ENCODE assay signal across 11 cellular contexts in genomic region chr1:30760596-30761311, GRCh38. TPM values are rescaled to one million over a fixed set of nuclear protein-coding genes. Genes with fewer than 3 reads are reported as not detected.
DNase-seq lines count a peak whose midpoint lies in the region; ATAC-seq and TF ChIP-seq lines count a peak whose summit lies in the region.
"Had no signal": no experiment of that assay in that cellular context is flagged by ENCODE, and none has a peak within 500 bp of the region (broad histone marks: within the 10 kb centered on the region; RNA-seq: fewer than 3 reads in every experiment).

No MANE protein-coding gene starts in this region.

- peaks cover 85% of the 10 kb centered on the region for H3K4me1 Mint-ChIP-seq in activated T-cell treated with anti-CD3 and anti-CD28 coated beads, Interleukin-2, amount 50 U/mL, for 24 hours (ENCODE audit: low read depth)
- peaks cover 69 to 96% of the 10 kb centered on the region in 2 donors for H3K4me1 Mint-ChIP-seq in stimulated activated naive B cell treated with anti-CD40 and anti-IgM and Interleukin-4, amounts not matched to agents 10 μg/mL and 1 μg/mL and 100 μg/mL, for 72 hours

- H3K36me3 Mint-ChIP-seq in activated T-cell treated with anti-CD3 and anti-CD28 coated beads, Interleukin-2, amount 50 U/mL, for 24 hours (ENCODE audit: low read depth): peaks cover 15% of the 10 kb centered on the region
- H3K36me3 Mint-ChIP-seq in stimulated activated naive B cell treated with anti-CD40 and anti-IgM and Interleukin-4, amounts not matched to agents 10 μg/mL and 1 μg/mL and 100 μg/mL, for 72 hours: peaks cover 16 to 19% of the 10 kb centered on the region in 2 donors

- H3K27ac ChIP-seq in SJCRH30: peak overlapping the region; percentile 90
- no peak overlapping the region for H3K27ac ChIP-seq in smooth muscle cell (ENCODE audit: low read depth)
- H3K27ac ChIP-seq: gastrocnemius medialis had no signal

- DNase-seq in activated T-cell treated with anti-CD3 and anti-CD28 coated beads, Interleukin-2, amount 50 U/mL, for 24 hours: no peak
- DNase-seq in activated T-cell treated with anti-CD3 and anti-CD28 coated beads, Interleukin-2, amount 50 U/mL, for 1 hour: no peak
- DNase-seq in SJCRH30: peak; percentile 95 to 98
- DNase-seq in foreskin melanocyte: peak; percentile 55
- DNase-seq in stimulated activated naive B cell treated with anti-CD40 and anti-IgM and Interleukin-4, amounts not matched to agents 10 μg/mL and 1 μg/mL and 100 μg/mL, for 72 hours: no peak
- no peak for DNase-seq in smooth muscle cell (lab: John Stamatoyannopoulos, UW; ENCODE audit: unreplicated experiment)
- DNase-seq in sciatic nerve (ENCODE audit: low spot score): no peak
- DNase-seq in islet precursor cell: no peak
- DNase-seq: gastrocnemius medialis, lower lobe of right lung, NCI-H446 treated with DMSO at 0.1 percent for 48 hours had no signal

- H3K27ac Mint-ChIP-seq in activated T-cell treated with anti-CD3 and anti-CD28 coated beads, Interleukin-2, amount 50 U/mL, for 24 hours: peak overlapping the region; percentile 53
- peak overlapping the region; percentile 94 for H3K27ac Mint-ChIP-seq in stimulated activated naive B cell treated with anti-CD40 and anti-IgM and Interleukin-4, amounts not matched to agents 10 μg/mL and 1 μg/mL and 100 μg/mL, for 72 hours

- H3K4me3 ChIP-seq in SJCRH30 (no peak overlapping the region), smooth muscle cell (no peak overlapping the region)
- H3K4me3 ChIP-seq: gastrocnemius medialis, lower lobe of right lung had no signal

- no peaks in the 10 kb centered on the region for H3K9me3 Mint-ChIP-seq in activated T-cell treated with anti-CD3 and anti-CD28 coated beads, Interleukin-2, amount 50 U/mL, for 24 hours
- no peaks in the 10 kb centered on the region for H3K9me3 Mint-ChIP-seq in stimulated activated naive B cell treated with anti-CD40 and anti-IgM and Interleukin-4, amounts not matched to agents 10 μg/mL and 1 μg/mL and 100 μg/mL, for 72 hours

- no peaks in the 10 kb centered on the region for H3K27me3 Mint-ChIP-seq in activated T-cell treated with anti-CD3 and anti-CD28 coated beads, Interleukin-2, amount 50 U/mL, for 24 hours
- no peaks in the 10 kb centered on the region for H3K27me3 Mint-ChIP-seq in stimulated activated naive B cell treated with anti-CD40 and anti-IgM and Interleukin-4, amounts not matched to agents 10 μg/mL and 1 μg/mL and 100 μg/mL, for 72 hours

- no peak overlapping the region for H3K4me2 ChIP-seq in smooth muscle cell

- no peak for ATAC-seq in stimulated activated naive B cell treated with anti-CD40 and anti-IgM and Interleukin-4, amounts not matched to agents 10 μg/mL and 1 μg/mL and 100 μg/mL, for 72 hours (replicated peaks)
- ATAC-seq in sciatic nerve: no peak
- ATAC-seq: gastrocnemius medialis, lower lobe of right lung had no signal

- H3K9ac ChIP-seq in smooth muscle cell (ENCODE audit: low read depth): no peak overlapping the region

- intact Hi-C loops in sciatic nerve (cut with DNase I): no loop called here

- WGBS in smooth muscle cell (ENCODE audit: low lambda C conversion rate): 95% methylated on average over 18 of the region's 18 CpGs

- TF ChIP-seq CTCF in smooth muscle cell (IDR thresholded peaks at IDR 0.05; ENCODE audit: borderline replicate concordance, insufficient read depth, poor library complexity, severe bottlenecking): no peak

- H3K4me3 Mint-ChIP-seq in activated T-cell treated with anti-CD3 and anti-CD28 coated beads, Interleukin-2, amount 50 U/mL, for 24 hours: peak overlapping the region; percentile 66
- peak overlapping the region; percentile 67 to 75 for H3K4me3 Mint-ChIP-seq in stimulated activated naive B cell treated with anti-CD40 and anti-IgM and Interleukin-4, amounts not matched to agents 10 μg/mL and 1 μg/mL and 100 μg/mL, for 72 hours

- peaks cover 3% of the 10 kb centered on the region for H4K20me1 ChIP-seq in smooth muscle cell (ENCODE audit: low read depth)

- H3K36me3 ChIP-seq in SJCRH30 (no peaks in the 10 kb centered on the region), smooth muscle cell (ENCODE audit: low read depth) (no peaks in the 10 kb centered on the region)
- H3K36me3 ChIP-seq: gastrocnemius medialis, lower lobe of right lung had no signal

- H3K27me3 ChIP-seq in SJCRH30 (no peaks in the 10 kb centered on the region), smooth muscle cell (ENCODE audit: low read depth) (no peaks in the 10 kb centered on the region)
- H3K27me3 ChIP-seq: gastrocnemius medialis had no signal

- H3K4me1 ChIP-seq in SJCRH30 (peaks cover 83% of the 10 kb centered on the region), smooth muscle cell (ENCODE audit: low read depth) (peaks cover 13% of the 10 kb centered on the region)

- H3K9me3 ChIP-seq in SJCRH30 (replicated peaks): no peaks in the 10 kb centered on the region
- H3K9me3 ChIP-seq in smooth muscle cell (replicated peaks; ENCODE audit: low read depth): no peaks in the 10 kb centered on the region
- H3K9me3 ChIP-seq: gastrocnemius medialis, lower lobe of right lung had no signal

- no peaks in the 10 kb centered on the region for H3K79me2 ChIP-seq in smooth muscle cell (ENCODE audit: low read depth)

- H2AFZ ChIP-seq in smooth muscle cell (ENCODE audit: low read depth): no peak overlapping the region

- peaks cover 12% of the 10 kb centered on the region for H3F3A ChIP-seq in smooth muscle cell (ENCODE audit: low read depth)

RNA-seq across cellular contexts. Expression of gene LAPTM5, which starts 3.2 kb away (rescaled TPM):
- total RNA-seq in SJCRH30 (2014; rRNA removed; shearing (Covaris generic)): 31.5 and 34.9 TPM in 2 replicates
- total RNA-seq in smooth muscle cell (0.49 and 1.4 TPM in 2 replicates), sciatic nerve (65.0 TPM)
- 0.63 and 1.6 TPM in 2 replicates for polyA plus RNA-seq in smooth muscle cell

RNA-seq across cellular contexts. Expression of gene MATN1, which starts 37.4 kb away (rescaled TPM):
- 0.47 and 0.89 TPM in 2 replicates for total RNA-seq in SJCRH30 (2014; rRNA removed; shearing (Covaris generic))
- total RNA-seq in smooth muscle cell (0.36 and 2.0 TPM in 2 replicates), sciatic nerve (0.18 TPM)
- polyA plus RNA-seq in smooth muscle cell: 0.40 and 0.61 TPM in 2 replicates
- total RNA-seq: gastrocnemius medialis, lower lobe of right lung had no signal

Comparison
In these comparisons a context has a peak if more than half of its experiments do, and no peak if none do; other contexts are left out.
1. DNase-seq: peak in SJCRH30 (2 of 2) and foreskin melanocyte (single experiment); none in activated T-cell treated with anti-CD3 and anti-CD28 coated beads, Interleukin-2, amount 50 U/mL, for 24 hours (single experiment), activated T-cell treated with anti-CD3 and anti-CD28 coated beads, Interleukin-2, amount 50 U/mL, for 1 hour (single experiment), stimulated activated naive B cell treated with anti-CD40 and anti-IgM and Interleukin-4, amounts not matched to agents 10 μg/mL and 1 μg/mL and 100 μg/mL, for 72 hours (single experiment), smooth muscle cell (single experiment), sciatic nerve (single experiment) and islet precursor cell (single experiment).
2. RNA of gene LAPTM5, which starts 3.2 kb away (total RNA-seq): 65.0 TPM in sciatic nerve (single experiment) and 31.5 to 34.9 TPM in SJCRH30; 0.49 to 1.4 TPM in smooth muscle cell; every median in the first group is over 10 times any median in the second.